ENCODE assay signal across 20 cellular contexts in genomic region chr3:105496343-105496742, GRCh38.
"Had no signal": no experiment of that assay in that cellular context is flagged by ENCODE, and none has a peak within 500 bp of the region (broad histone marks: within the 10 kb centered on the region; RNA-seq: fewer than 3 reads in every experiment).

No MANE protein-coding gene starts in this region.

- H3K36me3 ChIP-seq: cardiac muscle cell, left ventricle myocardium inferior, lower lobe of right lung, suprapubic skin, thyroid gland had no signal

- ATAC-seq: left cardiac atrium; lower lobe of right lung; naive thymus-derived CD4-positive, alpha-beta T cell; psoas muscle; sciatic nerve; stimulated activated naive B cell treated with anti-CD40 and anti-IgM and Interleukin-4, amounts not matched to agents 10 μg/mL and 1 μg/mL and 100 μg/mL, for 72 hours had no signal

- H3K27me3 Mint-ChIP-seq: naive thymus-derived CD4-positive, alpha-beta T cell; stimulated activated naive B cell treated with anti-CD40 and anti-IgM and Interleukin-4, amounts not matched to agents 10 μg/mL and 1 μg/mL and 100 μg/mL, for 72 hours; type B pancreatic cell had no signal

- H3K27ac Mint-ChIP-seq: naive thymus-derived CD4-positive, alpha-beta T cell; stimulated activated naive B cell treated with anti-CD40 and anti-IgM and Interleukin-4, amounts not matched to agents 10 μg/mL and 1 μg/mL and 100 μg/mL, for 72 hours; type B pancreatic cell had no signal

- H3K4me1 ChIP-seq: psoas muscle, suprapubic skin had no signal

- H2AFZ ChIP-seq: parathyroid adenoma had no signal

- H3K27me3 ChIP-seq: cardiac muscle cell, stomach, suprapubic skin, thyroid gland had no signal

- DNase-seq: effector CD8-positive, alpha-beta T cell; kidney; left cardiac atrium; left ventricle myocardium inferior; lower lobe of right lung; mesenchymal stem cell; naive thymus-derived CD4-positive, alpha-beta T cell; occipital lobe; psoas muscle; stimulated activated CD4-positive, alpha-beta T cell treated with anti-CD3 and anti-CD28 coated beads, Interleukin-2, amount 100 ng/mL, for 24 hours; stimulated activated CD4-positive, alpha-beta T cell treated with anti-CD3 and anti-CD28 coated beads, Interleukin-4, amount 100 ng/mL, for 4 hours; stimulated activated naive B cell treated with anti-CD40 and anti-IgM and Interleukin-4, amounts not matched to agents 10 μg/mL and 1 μg/mL and 100 μg/mL, for 72 hours; stomach; thyroid gland had no signal

- H3K4me3 Mint-ChIP-seq: naive thymus-derived CD4-positive, alpha-beta T cell; stimulated activated naive B cell treated with anti-CD40 and anti-IgM and Interleukin-4, amounts not matched to agents 10 μg/mL and 1 μg/mL and 100 μg/mL, for 72 hours; type B pancreatic cell had no signal

- H3K9me3 ChIP-seq: lower lobe of right lung, psoas muscle, stomach, suprapubic skin, thyroid gland had no signal

- H3K27ac ChIP-seq: cardiac muscle cell, coronary artery, left ventricle myocardium inferior, lower lobe of right lung, parathyroid adenoma, psoas muscle, stomach, suprapubic skin had no signal

- H3K4me3 ChIP-seq: cardiac muscle cell, coronary artery, left ventricle myocardium inferior, lower lobe of right lung, psoas muscle, stomach, suprapubic skin, thyroid gland had no signal
